ENCODE assay signal across 1 cellular context in the genomic region with DNA sequence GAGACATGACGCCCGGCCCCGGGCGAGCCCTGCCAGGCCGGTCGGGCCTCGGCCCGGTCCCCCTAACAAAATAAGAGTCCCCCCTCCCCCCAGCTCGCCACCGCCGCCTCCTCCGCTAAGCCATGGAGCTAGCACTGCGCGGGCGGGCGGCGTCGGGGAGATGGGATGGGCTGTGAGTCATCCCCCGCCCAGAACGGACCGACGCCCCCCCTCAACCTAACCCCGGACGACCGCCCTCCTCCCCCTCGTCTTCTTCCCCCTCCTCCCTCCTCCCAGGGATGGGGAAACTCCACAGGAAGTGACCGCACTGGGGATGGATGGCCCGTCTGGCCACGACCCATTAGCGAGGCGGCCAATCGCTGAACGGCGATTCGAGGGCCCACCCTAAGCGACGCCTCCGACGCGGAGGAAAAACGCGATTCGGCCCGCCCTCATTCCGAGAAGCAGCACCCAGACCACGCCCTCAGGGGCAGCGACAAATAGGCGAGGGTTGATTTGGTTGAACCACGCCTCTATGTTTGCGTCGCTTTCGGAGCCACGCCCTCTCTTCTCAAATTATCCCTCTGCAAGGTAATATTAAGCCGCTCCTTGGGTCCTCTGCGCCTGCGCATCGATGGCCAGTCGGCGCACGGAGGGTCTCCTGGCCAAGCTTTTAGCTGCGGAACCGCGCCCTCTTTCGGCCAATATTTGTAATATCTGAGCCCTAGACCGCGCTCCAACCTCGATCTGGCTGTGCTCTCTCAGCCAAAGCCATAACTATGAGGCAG.
A peak's percentile ranks its signal among the peaks of the same experiment; 100 is the strongest.
TF ChIP-seq lines count a peak whose summit lies in the region.

A gene with protein sequence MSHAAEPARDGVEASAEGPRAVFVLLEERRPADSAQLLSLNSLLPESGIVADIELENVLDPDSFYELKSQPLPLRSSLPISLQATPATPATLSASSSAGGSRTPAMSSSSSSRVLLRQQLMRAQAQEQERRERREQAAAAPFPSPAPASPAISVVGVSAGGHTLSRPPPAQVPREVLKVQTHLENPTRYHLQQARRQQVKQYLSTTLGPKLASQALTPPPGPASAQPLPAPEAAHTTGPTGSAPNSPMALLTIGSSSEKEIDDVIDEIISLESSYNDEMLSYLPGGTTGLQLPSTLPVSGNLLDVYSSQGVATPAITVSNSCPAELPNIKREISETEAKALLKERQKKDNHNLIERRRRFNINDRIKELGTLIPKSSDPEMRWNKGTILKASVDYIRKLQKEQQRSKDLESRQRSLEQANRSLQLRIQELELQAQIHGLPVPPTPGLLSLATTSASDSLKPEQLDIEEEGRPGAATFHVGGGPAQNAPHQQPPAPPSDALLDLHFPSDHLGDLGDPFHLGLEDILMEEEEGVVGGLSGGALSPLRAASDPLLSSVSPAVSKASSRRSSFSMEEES (minus strand): TSS at position 138 of the 767 bp plus-strand sequence. CDS start 131 bp downstream, at position 7.

TF ChIP-seq in K562, 482 proteins besides CTCF, POLR2A, EP300 and RAD21 (continued from another document and continues in another):
- TF ChIP-seq, protein P1, sequence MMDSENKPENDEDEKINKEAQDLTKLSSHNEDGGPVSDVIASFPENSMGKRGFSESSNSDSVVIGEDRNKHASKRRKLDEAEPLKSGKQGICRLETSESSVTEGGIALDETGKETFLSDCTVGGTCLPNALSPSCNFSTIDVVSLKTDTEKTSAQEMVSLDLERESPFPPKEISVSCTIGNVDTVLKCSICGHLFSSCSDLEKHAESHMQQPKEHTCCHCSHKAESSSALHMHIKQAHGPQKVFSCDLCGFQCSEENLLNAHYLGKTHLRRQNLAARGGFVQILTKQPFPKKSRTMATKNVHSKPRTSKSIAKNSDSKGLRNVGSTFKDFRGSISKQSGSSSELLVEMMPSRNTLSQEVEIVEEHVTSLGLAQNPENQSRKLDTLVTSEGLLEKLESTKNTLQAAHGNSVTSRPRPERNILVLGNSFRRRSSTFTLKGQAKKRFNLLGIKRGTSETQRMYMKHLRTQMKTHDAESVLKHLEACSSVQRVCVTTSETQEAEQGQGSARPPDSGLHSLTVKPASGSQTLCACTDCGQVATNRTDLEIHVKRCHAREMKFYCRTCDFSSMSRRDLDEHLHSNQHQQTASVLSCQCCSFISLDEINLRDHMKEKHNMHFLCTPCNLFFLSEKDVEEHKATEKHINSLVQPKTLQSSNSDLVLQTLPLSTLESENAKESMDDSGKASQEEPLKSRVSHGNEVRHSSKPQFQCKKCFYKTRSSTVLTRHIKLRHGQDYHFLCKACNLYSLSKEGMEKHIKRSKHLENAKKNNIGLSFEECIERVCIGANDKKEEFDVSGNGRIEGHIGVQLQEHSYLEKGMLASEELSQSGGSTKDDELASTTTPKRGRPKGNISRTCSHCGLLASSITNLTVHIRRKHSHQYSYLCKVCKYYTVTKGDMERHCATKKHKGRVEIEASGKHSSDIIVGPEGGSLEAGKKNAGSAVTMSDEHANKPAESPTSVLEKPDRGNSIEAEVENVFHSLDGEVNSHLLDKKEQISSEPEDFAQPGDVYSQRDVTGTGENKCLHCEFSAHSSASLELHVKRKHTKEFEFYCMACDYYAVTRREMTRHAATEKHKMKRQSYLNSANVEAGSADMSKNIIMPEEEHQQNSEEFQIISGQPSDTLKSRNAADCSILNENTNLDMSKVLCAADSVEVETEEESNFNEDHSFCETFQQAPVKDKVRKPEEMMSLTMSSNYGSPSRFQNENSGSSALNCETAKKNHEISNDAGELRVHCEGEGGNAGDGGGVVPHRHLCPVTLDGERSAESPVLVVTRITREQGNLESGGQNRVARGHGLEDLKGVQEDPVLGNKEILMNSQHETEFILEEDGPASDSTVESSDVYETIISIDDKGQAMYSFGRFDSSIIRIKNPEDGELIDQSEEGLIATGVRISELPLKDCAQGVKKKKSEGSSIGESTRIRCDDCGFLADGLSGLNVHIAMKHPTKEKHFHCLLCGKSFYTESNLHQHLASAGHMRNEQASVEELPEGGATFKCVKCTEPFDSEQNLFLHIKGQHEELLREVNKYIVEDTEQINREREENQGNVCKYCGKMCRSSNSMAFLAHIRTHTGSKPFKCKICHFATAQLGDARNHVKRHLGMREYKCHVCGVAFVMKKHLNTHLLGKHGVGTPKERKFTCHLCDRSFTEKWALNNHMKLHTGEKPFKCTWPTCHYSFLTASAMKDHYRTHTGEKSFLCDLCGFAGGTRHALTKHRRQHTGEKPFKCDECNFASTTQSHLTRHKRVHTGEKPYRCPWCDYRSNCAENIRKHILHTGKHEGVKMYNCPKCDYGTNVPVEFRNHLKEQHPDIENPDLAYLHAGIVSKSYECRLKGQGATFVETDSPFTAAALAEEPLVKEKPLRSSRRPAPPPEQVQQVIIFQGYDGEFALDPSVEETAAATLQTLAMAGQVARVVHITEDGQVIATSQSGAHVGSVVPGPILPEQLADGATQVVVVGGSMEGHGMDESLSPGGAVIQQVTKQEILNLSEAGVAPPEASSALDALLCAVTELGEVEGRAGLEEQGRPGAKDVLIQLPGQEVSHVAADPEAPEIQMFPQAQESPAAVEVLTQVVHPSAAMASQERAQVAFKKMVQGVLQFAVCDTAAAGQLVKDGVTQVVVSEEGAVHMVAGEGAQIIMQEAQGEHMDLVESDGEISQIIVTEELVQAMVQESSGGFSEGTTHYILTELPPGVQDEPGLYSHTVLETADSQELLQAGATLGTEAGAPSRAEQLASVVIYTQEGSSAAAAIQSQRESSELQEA (IDR thresholded peaks at IDR 0.05; ENCODE audit: low read depth) = no peak
- peak; percentile 91 for TF ChIP-seq GABPA (tag; conservative IDR thresholded peaks at IDR 0.05; ENCODE audit: low read depth)
- no peak for TF ChIP-seq NFYB (IDR thresholded peaks at IDR 0.05; ENCODE audit: extremely low read depth, insufficient read length)
- TF ChIP-seq, protein P2, sequence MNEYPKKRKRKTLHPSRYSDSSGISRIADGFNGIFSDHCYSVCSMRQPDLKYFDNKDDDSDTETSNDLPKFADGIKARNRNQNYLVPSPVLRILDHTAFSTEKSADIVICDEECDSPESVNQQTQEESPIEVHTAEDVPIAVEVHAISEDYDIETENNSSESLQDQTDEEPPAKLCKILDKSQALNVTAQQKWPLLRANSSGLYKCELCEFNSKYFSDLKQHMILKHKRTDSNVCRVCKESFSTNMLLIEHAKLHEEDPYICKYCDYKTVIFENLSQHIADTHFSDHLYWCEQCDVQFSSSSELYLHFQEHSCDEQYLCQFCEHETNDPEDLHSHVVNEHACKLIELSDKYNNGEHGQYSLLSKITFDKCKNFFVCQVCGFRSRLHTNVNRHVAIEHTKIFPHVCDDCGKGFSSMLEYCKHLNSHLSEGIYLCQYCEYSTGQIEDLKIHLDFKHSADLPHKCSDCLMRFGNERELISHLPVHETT (CRISPR knock-in tag; conservative IDR thresholded peaks at IDR 0.05 in 1 of 2, IDR thresholded peaks at IDR 0.05 in 1 of 2) = no peak
- no peak for TF ChIP-seq ZNF197 (CRISPR knock-in tag; IDR thresholded peaks at IDR 0.05; ENCODE audit: low read depth)
- no peak for TF ChIP-seq FUS (optimal IDR thresholded peaks at IDR 0.05; ENCODE audit: low read depth, low read length)
- TF ChIP-seq POLR3G (IDR thresholded peaks at IDR 0.05; ENCODE audit: extremely low read depth, insufficient read length, insufficient replicate concordance) = no peak
- TF ChIP-seq RBBP5 (IDR thresholded peaks at IDR 0.05; ENCODE audit: borderline replicate concordance, insufficient read depth, low read length, poor library complexity, severe bottlenecking) = no peak
- no peak for TF ChIP-seq FOXJ2 (tag; IDR thresholded peaks at IDR 0.05)
- TF ChIP-seq COPS2 (conservative IDR thresholded peaks at IDR 0.05) = no peak
- TF ChIP-seq TBP (optimal IDR thresholded peaks at IDR 0.05; ENCODE audit: low read depth, low read length) = peak; percentile 62
- no peak for TF ChIP-seq ZC3H8 (IDR thresholded peaks at IDR 0.05)
- TF ChIP-seq, protein P3, sequence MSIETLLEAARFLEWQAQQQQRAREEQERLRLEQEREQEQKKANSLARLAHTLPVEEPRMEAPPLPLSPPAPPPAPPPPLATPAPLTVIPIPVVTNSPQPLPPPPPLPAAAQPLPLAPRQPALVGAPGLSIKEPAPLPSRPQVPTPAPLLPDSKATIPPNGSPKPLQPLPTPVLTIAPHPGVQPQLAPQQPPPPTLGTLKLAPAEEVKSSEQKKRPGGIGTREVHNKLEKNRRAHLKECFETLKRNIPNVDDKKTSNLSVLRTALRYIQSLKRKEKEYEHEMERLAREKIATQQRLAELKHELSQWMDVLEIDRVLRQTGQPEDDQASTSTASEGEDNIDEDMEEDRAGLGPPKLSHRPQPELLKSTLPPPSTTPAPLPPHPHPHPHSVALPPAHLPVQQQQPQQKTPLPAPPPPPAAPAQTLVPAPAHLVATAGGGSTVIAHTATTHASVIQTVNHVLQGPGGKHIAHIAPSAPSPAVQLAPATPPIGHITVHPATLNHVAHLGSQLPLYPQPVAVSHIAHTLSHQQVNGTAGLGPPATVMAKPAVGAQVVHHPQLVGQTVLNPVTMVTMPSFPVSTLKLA (conservative IDR thresholded peaks at IDR 0.05) = peak; percentile 34 to 58; a peak in 2 of 4 replicates
- TF ChIP-seq, protein P4, sequence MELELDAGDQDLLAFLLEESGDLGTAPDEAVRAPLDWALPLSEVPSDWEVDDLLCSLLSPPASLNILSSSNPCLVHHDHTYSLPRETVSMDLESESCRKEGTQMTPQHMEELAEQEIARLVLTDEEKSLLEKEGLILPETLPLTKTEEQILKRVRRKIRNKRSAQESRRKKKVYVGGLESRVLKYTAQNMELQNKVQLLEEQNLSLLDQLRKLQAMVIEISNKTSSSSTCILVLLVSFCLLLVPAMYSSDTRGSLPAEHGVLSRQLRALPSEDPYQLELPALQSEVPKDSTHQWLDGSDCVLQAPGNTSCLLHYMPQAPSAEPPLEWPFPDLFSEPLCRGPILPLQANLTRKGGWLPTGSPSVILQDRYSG (tag; conservative IDR thresholded peaks at IDR 0.05; ENCODE audit: low read depth) = no peak
- TF ChIP-seq, protein P5, sequence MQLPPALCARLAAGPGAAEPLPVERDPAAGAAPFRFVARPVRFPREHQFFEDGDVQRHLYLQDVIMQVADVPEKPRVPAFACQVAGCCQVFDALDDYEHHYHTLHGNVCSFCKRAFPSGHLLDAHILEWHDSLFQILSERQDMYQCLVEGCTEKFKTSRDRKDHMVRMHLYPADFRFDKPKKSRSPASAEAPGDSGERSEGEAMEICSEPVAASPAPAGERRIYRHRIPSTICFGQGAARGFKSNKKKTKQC (CRISPR knock-in tag; IDR thresholded peaks at IDR 0.05) = no peak
- TF ChIP-seq, protein P6, sequence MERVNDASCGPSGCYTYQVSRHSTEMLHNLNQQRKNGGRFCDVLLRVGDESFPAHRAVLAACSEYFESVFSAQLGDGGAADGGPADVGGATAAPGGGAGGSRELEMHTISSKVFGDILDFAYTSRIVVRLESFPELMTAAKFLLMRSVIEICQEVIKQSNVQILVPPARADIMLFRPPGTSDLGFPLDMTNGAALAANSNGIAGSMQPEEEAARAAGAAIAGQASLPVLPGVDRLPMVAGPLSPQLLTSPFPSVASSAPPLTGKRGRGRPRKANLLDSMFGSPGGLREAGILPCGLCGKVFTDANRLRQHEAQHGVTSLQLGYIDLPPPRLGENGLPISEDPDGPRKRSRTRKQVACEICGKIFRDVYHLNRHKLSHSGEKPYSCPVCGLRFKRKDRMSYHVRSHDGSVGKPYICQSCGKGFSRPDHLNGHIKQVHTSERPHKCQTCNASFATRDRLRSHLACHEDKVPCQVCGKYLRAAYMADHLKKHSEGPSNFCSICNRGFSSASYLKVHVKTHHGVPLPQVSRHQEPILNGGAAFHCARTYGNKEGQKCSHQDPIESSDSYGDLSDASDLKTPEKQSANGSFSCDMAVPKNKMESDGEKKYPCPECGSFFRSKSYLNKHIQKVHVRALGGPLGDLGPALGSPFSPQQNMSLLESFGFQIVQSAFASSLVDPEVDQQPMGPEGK (CRISPR knock-in tag; IDR thresholded peaks at IDR 0.05; ENCODE audit: borderline replicate concordance) = no peak
- TF ChIP-seq STAT5A (IDR thresholded peaks at IDR 0.05; ENCODE audit: borderline replicate concordance, low read length) = no peak; the same call in 1 of the 2 replicates
- TF ChIP-seq MYNN (IDR thresholded peaks at IDR 0.05) = peak; percentile 100
- TF ChIP-seq MYNN (CRISPR knock-in tag; IDR thresholded peaks at IDR 0.05) = peak; percentile 99
- no peak for TF ChIP-seq ZC3H11A (IDR thresholded peaks at IDR 0.05; ENCODE audit: low read depth, low read length)
- TF ChIP-seq BCOR (IDR thresholded peaks at IDR 0.05) = peak; percentile 85
- no peak for TF ChIP-seq ZNF57 (CRISPR knock-in tag; IDR thresholded peaks at IDR 0.05)
- no peak for TF ChIP-seq ZNF551 (CRISPR knock-in tag; IDR thresholded peaks at IDR 0.05)
- TF ChIP-seq, protein P7, sequence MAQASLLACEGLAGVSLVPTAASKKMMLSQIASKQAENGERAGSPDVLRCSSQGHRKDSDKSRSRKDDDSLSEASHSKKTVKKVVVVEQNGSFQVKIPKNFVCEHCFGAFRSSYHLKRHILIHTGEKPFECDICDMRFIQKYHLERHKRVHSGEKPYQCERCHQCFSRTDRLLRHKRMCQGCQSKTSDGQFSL (CRISPR knock-in tag; IDR thresholded peaks at IDR 0.05) = peak; percentile 86; the same call in 1 of the 2 replicates
- TF ChIP-seq, protein P7 (tag; IDR thresholded peaks at IDR 0.05) = peak in 1 of 2 experiments; percentile 89; a peak in 2 of 4 replicates
- no peak for TF ChIP-seq HMG20A (CRISPR knock-in tag; conservative IDR thresholded peaks at IDR 0.05)
- TF ChIP-seq ZKSCAN1 (IDR thresholded peaks at IDR 0.05; ENCODE audit: low read depth, low read length) = 0 out of 2 replicates have a peak, but pooled peaks have one; percentile 58
- TF ChIP-seq SRF (CRISPR knock-in tag; IDR thresholded peaks at IDR 0.05) = 0 out of 4 replicates have a peak, but pooled peaks of 1 of the 2 experiments have one; percentile 25
- no peak for TF ChIP-seq CHD4 (IDR thresholded peaks at IDR 0.05; ENCODE audit: insufficient read depth, insufficient replicate concordance, low read depth, low read length, poor library complexity, severe bottlenecking)
- no peak for TF ChIP-seq MIER1 (IDR thresholded peaks at IDR 0.05; ENCODE audit: low read depth)
- no peak; the same call in 1 of the 2 replicates for TF ChIP-seq SUPT5H (IDR thresholded peaks at IDR 0.05)
- TF ChIP-seq, protein P8, sequence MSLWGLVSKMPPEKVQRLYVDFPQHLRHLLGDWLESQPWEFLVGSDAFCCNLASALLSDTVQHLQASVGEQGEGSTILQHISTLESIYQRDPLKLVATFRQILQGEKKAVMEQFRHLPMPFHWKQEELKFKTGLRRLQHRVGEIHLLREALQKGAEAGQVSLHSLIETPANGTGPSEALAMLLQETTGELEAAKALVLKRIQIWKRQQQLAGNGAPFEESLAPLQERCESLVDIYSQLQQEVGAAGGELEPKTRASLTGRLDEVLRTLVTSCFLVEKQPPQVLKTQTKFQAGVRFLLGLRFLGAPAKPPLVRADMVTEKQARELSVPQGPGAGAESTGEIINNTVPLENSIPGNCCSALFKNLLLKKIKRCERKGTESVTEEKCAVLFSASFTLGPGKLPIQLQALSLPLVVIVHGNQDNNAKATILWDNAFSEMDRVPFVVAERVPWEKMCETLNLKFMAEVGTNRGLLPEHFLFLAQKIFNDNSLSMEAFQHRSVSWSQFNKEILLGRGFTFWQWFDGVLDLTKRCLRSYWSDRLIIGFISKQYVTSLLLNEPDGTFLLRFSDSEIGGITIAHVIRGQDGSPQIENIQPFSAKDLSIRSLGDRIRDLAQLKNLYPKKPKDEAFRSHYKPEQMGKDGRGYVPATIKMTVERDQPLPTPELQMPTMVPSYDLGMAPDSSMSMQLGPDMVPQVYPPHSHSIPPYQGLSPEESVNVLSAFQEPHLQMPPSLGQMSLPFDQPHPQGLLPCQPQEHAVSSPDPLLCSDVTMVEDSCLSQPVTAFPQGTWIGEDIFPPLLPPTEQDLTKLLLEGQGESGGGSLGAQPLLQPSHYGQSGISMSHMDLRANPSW (CRISPR knock-in tag; IDR thresholded peaks at IDR 0.05) = no peak
- TF ChIP-seq RHOXF2B (CRISPR knock-in tag; conservative IDR thresholded peaks at IDR 0.05) = no peak
- TF ChIP-seq XRCC4 (IDR thresholded peaks at IDR 0.05; ENCODE audit: extremely low read depth, insufficient read depth, insufficient read length) = no peak
- no peak for TF ChIP-seq CAMTA2 (CRISPR knock-in tag; conservative IDR thresholded peaks at IDR 0.05)
